ENCODE assay signal across 17 cellular contexts in genomic region chr14:65002586-65003210, GRCh38. TPM values are rescaled to one million over a fixed set of nuclear protein-coding genes. Genes with fewer than 3 reads are reported as not detected.
DNase-seq lines count a peak whose midpoint lies in the region; ATAC-seq and TF ChIP-seq lines count a peak whose summit lies in the region.
"Had no signal": no experiment of that assay in that cellular context is flagged by ENCODE, and none has a peak within 500 bp of the region (broad histone marks: within the 10 kb centered on the region; RNA-seq: fewer than 3 reads in every experiment).

No MANE protein-coding gene starts in this region.

- no peak for ATAC-seq in activated naive CD8-positive, alpha-beta T cell treated with anti-CD3 and anti-CD28 coated beads, Interleukin-2, amount 50 U/mL, for 24 hours
- ATAC-seq in HG03175 (IDR thresholded peaks at IDR 0.05; ENCODE audit: unreplicated experiment) = no peak
- no peak for ATAC-seq in HG02840 (IDR thresholded peaks at IDR 0.05; ENCODE audit: low FRiP score, unreplicated experiment)
- no peak for ATAC-seq in GM21381 (IDR thresholded peaks at IDR 0.05; ENCODE audit: unreplicated experiment)
- ATAC-seq: left lobe of liver, Right ventricle myocardium inferior had no signal

- WGBS in GM23248 (ENCODE audit: low coverage in 1 of 2, low lambda C conversion rate in 2 of 2, missing lambda C conversion rate in 2 of 2), 2 experiments = 55 to 57% methylated on average over 6 of the region's 6 CpGs

- TF ChIP-seq CTCF in mesothelial cell of epicardium (IDR thresholded peaks at IDR 0.05; ENCODE audit: unreplicated experiment) = no peak

- CTCF ChIA-PET in CD4-positive, alpha-beta memory T cell (lab: Charles Lee; ENCODE audit: partially characterized antibody) = interaction anchor here (0.7 to 1.1 kb wide), 2 partner anchors 17 to 22 kb away, joined by 3 read pairs; no protein-coding TSS in a partner anchor

- H3K4me1 Mint-ChIP-seq in CD4-positive, alpha-beta memory T cell = peaks cover 13 to 30% (median 18%) of the 10 kb centered on the region in 4 donors
- H3K4me1 Mint-ChIP-seq in activated naive CD8-positive, alpha-beta T cell treated with anti-CD3 and anti-CD28 coated beads, Interleukin-2, amount 50 U/mL, for 24 hours = peaks cover 46% of the 10 kb centered on the region
- peaks cover 83% of the 10 kb centered on the region for H3K4me1 Mint-ChIP-seq in mesothelial cell of epicardium

- H3K4me2 ChIP-seq in GM23248 (ENCODE audit: unreplicated experiment) = peak overlapping the region; percentile 58

- intact Hi-C loops in CD4-positive, alpha-beta memory T cell (cut with micrococcal nuclease) = no loop called here

- peak overlapping the region; percentile 82 for H2AFZ ChIP-seq in GM23248

- H3F3A ChIP-seq in GM23248 (ENCODE audit: insufficient read depth) = peaks cover 28% of the 10 kb centered on the region

- in situ Hi-C loops in GM23248 (cut with MboI) = no loop called here

- no peaks in the 10 kb centered on the region for H3K9me2 ChIP-seq in GM23248 (ENCODE audit: insufficient read depth)

- peak overlapping the region in 4 of 7 donors; percentile 46 to 70 (median 59) for H3K27ac Mint-ChIP-seq in CD4-positive, alpha-beta memory T cell
- peak overlapping the region; percentile 40 for H3K27ac Mint-ChIP-seq in activated naive CD8-positive, alpha-beta T cell treated with anti-CD3 and anti-CD28 coated beads, Interleukin-2, amount 50 U/mL, for 24 hours
- H3K27ac Mint-ChIP-seq in mesothelial cell of epicardium = peak overlapping the region; percentile 96

- peak overlapping the region; percentile 61 for H3K9ac ChIP-seq in GM23248

- POLR2A ChIA-PET in CD4-positive, alpha-beta memory T cell (lab: Charles Lee; ENCODE audit: partially characterized antibody) = interaction anchor here (1.2 kb wide), 1 partner anchor 12 kb away, joined by 4 read pairs; no protein-coding TSS in a partner anchor

- no peak overlapping the region for H3K4me3 Mint-ChIP-seq in CD4-positive, alpha-beta memory T cell
- no peak overlapping the region for H3K4me3 Mint-ChIP-seq in activated naive CD8-positive, alpha-beta T cell treated with anti-CD3 and anti-CD28 coated beads, Interleukin-2, amount 50 U/mL, for 24 hours
- H3K4me3 Mint-ChIP-seq in mesothelial cell of epicardium = no peak overlapping the region

- peaks cover 11 to 23% of the 10 kb centered on the region in 2 donors for H3K36me3 Mint-ChIP-seq in CD4-positive, alpha-beta memory T cell
- peaks cover 9% of the 10 kb centered on the region for H3K36me3 Mint-ChIP-seq in activated naive CD8-positive, alpha-beta T cell treated with anti-CD3 and anti-CD28 coated beads, Interleukin-2, amount 50 U/mL, for 24 hours (ENCODE audit: low read depth)
- peaks cover 3% of the 10 kb centered on the region for H3K36me3 Mint-ChIP-seq in mesothelial cell of epicardium

- DNase-seq in CD4-positive, alpha-beta memory T cell = no peak
- DNase-seq in GM23248 = peak; percentile 75
- no peak for DNase-seq in activated naive CD8-positive, alpha-beta T cell treated with anti-CD3 and anti-CD28 coated beads, Interleukin-2, amount 50 U/mL, for 24 hours
- DNase-seq in mesothelial cell of epicardium (ENCODE audit: low spot score in 2 of 2, unreplicated experiment in 2 of 2) = no peak
- no peak for DNase-seq in HPDE6-E6E7 (ENCODE audit: extremely low spot score)
- DNase-seq: activated T-cell treated with anti-CD3 and anti-CD28 coated beads, Interleukin-2, amount 50 U/mL, for 48 hours; glutamatergic neuron; NCI-H1048; NCI-H345; ovary had no signal

- H3K27me3 Mint-ChIP-seq in CD4-positive, alpha-beta memory T cell = no peaks in the 10 kb centered on the region
- no peaks in the 10 kb centered on the region for H3K27me3 Mint-ChIP-seq in activated naive CD8-positive, alpha-beta T cell treated with anti-CD3 and anti-CD28 coated beads, Interleukin-2, amount 50 U/mL, for 24 hours
- no peaks in the 10 kb centered on the region for H3K27me3 Mint-ChIP-seq in mesothelial cell of epicardium (ENCODE audit: low read depth)

- no peak overlapping the region for H3K4me3 ChIP-seq in CD4-positive, alpha-beta memory T cell (ENCODE audit: low read length in 2 of 2)
- peak overlapping the region; percentile 21 for H3K4me3 ChIP-seq in GM23248
- H3K4me3 ChIP-seq: coronary artery, ovary had no signal

- H3K9me3 Mint-ChIP-seq in CD4-positive, alpha-beta memory T cell = peaks cover 0 to 3% (median 0%) of the 10 kb centered on the region in 8 donors
- H3K9me3 Mint-ChIP-seq in activated naive CD8-positive, alpha-beta T cell treated with anti-CD3 and anti-CD28 coated beads, Interleukin-2, amount 50 U/mL, for 24 hours = no peaks in the 10 kb centered on the region
- no peaks in the 10 kb centered on the region for H3K9me3 Mint-ChIP-seq in mesothelial cell of epicardium

- H3K27ac ChIP-seq in CD4-positive, alpha-beta memory T cell (ENCODE audit: low read depth, low read length) = no peak overlapping the region
- H3K27ac ChIP-seq in GM23248 = peak overlapping the region; percentile 85
- H3K27ac ChIP-seq: coronary artery, ovary, VCaP had no signal

- H4K20me1 ChIP-seq in GM23248 (ENCODE audit: insufficient read depth) = no peaks in the 10 kb centered on the region

- no peaks in the 10 kb centered on the region for H3K27me3 ChIP-seq in CD4-positive, alpha-beta memory T cell (ENCODE audit: insufficient read depth, low read length)
- H3K27me3 ChIP-seq in GM23248 (replicated peaks; ENCODE audit: insufficient read depth) = no peaks in the 10 kb centered on the region
- H3K27me3 ChIP-seq: ovary had no signal

- no peaks in the 10 kb centered on the region for H3K4me1 ChIP-seq in CD4-positive, alpha-beta memory T cell (ENCODE audit: insufficient read depth, low read length)
- peaks cover 66% of the 10 kb centered on the region for H3K4me1 ChIP-seq in GM23248 (ENCODE audit: insufficient read depth)

- H3K36me3 ChIP-seq in CD4-positive, alpha-beta memory T cell (ENCODE audit: insufficient read depth, low read length) = no peaks in the 10 kb centered on the region
- no peaks in the 10 kb centered on the region; the same call in 1 of the 2 replicates for H3K36me3 ChIP-seq in GM23248 (ENCODE audit: low read depth)
- H3K36me3 ChIP-seq: ovary had no signal

- H3K79me2 ChIP-seq in GM23248 (ENCODE audit: insufficient read depth) = peaks cover 45% of the 10 kb centered on the region

- no peaks in the 10 kb centered on the region for H3K9me3 ChIP-seq in CD4-positive, alpha-beta memory T cell (ENCODE audit: control insufficient read depth in 1 of 2, low read length in 2 of 2)
- no peaks in the 10 kb centered on the region for H3K9me3 ChIP-seq in GM23248 (ENCODE audit: low read depth)
- H3K9me3 ChIP-seq: ovary had no signal

RNA-seq across cellular contexts. Expression of gene FNTB, which starts 16.0 kb away (rescaled TPM):
- 10 to 100 TPM; 12.1 to 13.6 TPM for total RNA-seq in CD4-positive, alpha-beta memory T cell
- polyA plus RNA-seq in CD4-positive, alpha-beta memory T cell = 10 to 100 TPM in 1 of 2 donors, 1 to 10 TPM in 1; 4.5 to 11.6 TPM
- 12.1 and 15.5 TPM in 2 replicates for total RNA-seq in GM23248 (2014; rRNA removed; shearing (Covaris generic))
- polyA plus RNA-seq in GM23248 (2016; fragmentation: Nextera tagmentation; extraction: Ambion mirVana) = 19.5 and 23.7 TPM in 2 replicates
- total RNA-seq in mesothelial cell of epicardium = 37.5 to 47.6 TPM (median 45.7 TPM) in 3 replicates

RNA-seq across cellular contexts. Expression of gene RAB15, which starts 30.6 kb away (rescaled TPM):
- total RNA-seq in CD4-positive, alpha-beta memory T cell = 1 to 10 TPM; 5.2 to 5.4 TPM
- polyA plus RNA-seq in CD4-positive, alpha-beta memory T cell = 1 to 10 TPM; 2.3 to 6.7 TPM
- 3.5 and 4.3 TPM in 2 replicates for total RNA-seq in GM23248 (2014; rRNA removed; shearing (Covaris generic))
- polyA plus RNA-seq in GM23248 (2016; fragmentation: Nextera tagmentation; extraction: Ambion mirVana) = 2.0 and 2.8 TPM in 2 replicates
- 23.1 to 25.0 TPM (median 24.5 TPM) in 3 replicates for total RNA-seq in mesothelial cell of epicardium

Comparison
In these comparisons a context has a peak if more than half of its experiments do, and no peak if none do; other contexts are left out.
1. H3K27ac Mint-ChIP-seq: peak in every context shown above with its lines; median percentile 96 in mesothelial cell of epicardium; 59 in CD4-positive, alpha-beta memory T cell; 40 in activated naive CD8-positive, alpha-beta T cell treated with anti-CD3 and anti-CD28 coated beads, Interleukin-2, amount 50 U/mL, for 24 hours.